25 cellular contexts compared by ENCODE assay signal in genomic region chr3:97742036-97742435, GRCh38.
"Had no signal": no experiment of that assay in that cellular context is flagged by ENCODE, and none has a peak within 500 bp of the region (broad histone marks: within the 10 kb centered on the region; RNA-seq: fewer than 3 reads in every experiment).

No MANE protein-coding gene starts in this region.

- H3K4me1 ChIP-seq: stomach, suprapubic skin, testis, thyroid gland, tibial artery, tibial nerve, transverse colon, upper lobe of right lung, uterus, vagina had no signal

- H3K9me3 ChIP-seq: stomach, suprapubic skin, testis, thoracic aorta, thyroid gland, tibial artery, tibial nerve, transverse colon, upper lobe of left lung, upper lobe of right lung, uterus, vagina had no signal

- H3K27ac ChIP-seq: stomach, suprapubic skin, testis, thoracic aorta, thyroid gland, tibial artery, tibial nerve, transverse colon, upper lobe of left lung, upper lobe of right lung, uterus, vagina had no signal

- FAIRE-seq: urothelium cell line had no signal

- DNase-seq: stimulated activated CD4-positive, alpha-beta T cell treated with anti-CD3 and anti-CD28 coated beads, Interleukin-2, amount 100 ng/mL, for 48 hours; stimulated activated CD4-positive, alpha-beta T cell treated with anti-CD3 and anti-CD28 coated beads, Interleukin-4, amount 100 ng/mL, for 1 hour; stimulated activated CD4-positive, alpha-beta T cell treated with anti-CD3 and anti-CD28 coated beads, Interleukin-4, amount 100 ng/mL, for 24 hours; stimulated activated CD4-positive, alpha-beta T cell treated with anti-CD3 and anti-CD28 coated beads, Interleukin-4, amount 100 ng/mL, for 4 hours; stimulated activated CD8-positive, alpha-beta memory T cell treated with anti-CD3 and anti-CD28 coated beads, Interleukin-4, amount 100 ng/mL, for 48 hours; stimulated activated naive B cell treated with anti-CD40 and anti-IgM and Interleukin-4, amounts not matched to agents 10 μg/mL and 1 μg/mL and 100 μg/mL, for 72 hours; stimulated activated naive CD4-positive, alpha-beta T cell; stimulated activated naive CD4-positive, alpha-beta T cell treated with Interleukin-2 at 50 U/mL for 16 hours; stimulated activated naive CD8-positive, alpha-beta T cell treated with anti-CD3 and anti-CD28 coated beads, Interleukin-15, amount 100 ng/mL, for 72 hours; stimulated activated naive CD8-positive, alpha-beta T cell treated with anti-CD3 and anti-CD28 coated beads, Interleukin-15, Interleukin-2, amounts not matched to agents 100 U/mL and 50 U/mL, for 24 hours; stomach; substantia nigra; testis; thyroid gland; tibial artery; transverse colon; trophoblast cell; upper lobe of left lung; upper lobe of right lung; uterus had no signal

- H3K36me3 ChIP-seq: stomach, suprapubic skin, thoracic aorta, thyroid gland, tibial artery, tibial nerve, transverse colon, upper lobe of left lung, upper lobe of right lung, uterus, vagina had no signal

- H3K27me3 ChIP-seq: stomach, suprapubic skin, testis, thyroid gland, tibial artery, tibial nerve, transverse colon, upper lobe of left lung, upper lobe of right lung, uterus, vagina had no signal

- H3K4me3 ChIP-seq: stomach, suprapubic skin, testis, thoracic aorta, thyroid gland, tibial artery, tibial nerve, transverse colon, upper lobe of left lung, upper lobe of right lung, uterus, vagina had no signal
